In genomic region chr6:24495516-24495847, GRCh38 we compare ENCODE assay signal across 8 cellular contexts. TPM values are rescaled to one million over a fixed set of nuclear protein-coding genes. Genes with fewer than 3 reads are reported as not detected.
DNase-seq lines count a peak whose midpoint lies in the region; ATAC-seq and TF ChIP-seq lines count a peak whose summit lies in the region.

No MANE protein-coding gene starts in this region.

- no peak for TF ChIP-seq CTCF in A673 (conservative IDR thresholded peaks at IDR 0.05; ENCODE audit: low read depth, low read length)
- no peak for TF ChIP-seq CTCF in foreskin keratinocyte (conservative IDR thresholded peaks at IDR 0.05)
- no peak for TF ChIP-seq CTCF in tibial artery (IDR thresholded peaks at IDR 0.05)

- CTCF ChIA-PET in A673 (lab: Charles Lee): no interaction called here

- POLR2A ChIA-PET in A673 (lab: Charles Lee; ENCODE audit: low non-redundant PET): no interaction called here

- H3K9me3 ChIP-seq in A673 (ENCODE audit: low read depth, low read length, poor library complexity, severe bottlenecking): no peaks in the 10 kb centered on the region
- H3K9me3 ChIP-seq in neuron (ENCODE audit: low read length): no peaks in the 10 kb centered on the region
- no peaks in the 10 kb centered on the region for H3K9me3 ChIP-seq in tibial artery

- H3K36me3 ChIP-seq in A673 (ENCODE audit: insufficient read depth, low read length, poor library complexity, severe bottlenecking): no peaks in the 10 kb centered on the region
- H3K36me3 ChIP-seq in neuron (ENCODE audit: insufficient read depth, low read length): peaks cover 3% of the 10 kb centered on the region
- no peaks in the 10 kb centered on the region for H3K36me3 ChIP-seq in tibial artery

- no TSS peak for BruUV-seq in A673 (replicated peaks; lab: Mats Ljungman, UMichigan)

- H3K4me3 ChIP-seq in A673 (ENCODE audit: low read depth, low read length, poor library complexity, severe bottlenecking) (peak overlapping the region; percentile 67), neuron (ENCODE audit: low read length) (peak overlapping the region; percentile 74), tibial artery (peak overlapping the region; percentile 75 to 77)

- H3K4me3 Mint-ChIP-seq in activated T-helper 17 cell treated with anti-CD3 and anti-CD28 coated beads, Interleukin-2, amount 50 U/mL, for 72 hours: peak overlapping the region; percentile 90

- H3K36me3 Mint-ChIP-seq in activated T-helper 17 cell treated with anti-CD3 and anti-CD28 coated beads, Interleukin-2, amount 50 U/mL, for 72 hours (ENCODE audit: low read depth): no peaks in the 10 kb centered on the region

- peak overlapping the region; percentile 83 for H2AFZ ChIP-seq in neuron (ENCODE audit: low read depth, low read length)

- H3K27me3 Mint-ChIP-seq in activated T-helper 17 cell treated with anti-CD3 and anti-CD28 coated beads, Interleukin-2, amount 50 U/mL, for 72 hours: no peaks in the 10 kb centered on the region

- H3K4me1 ChIP-seq in A673 (ENCODE audit: insufficient read depth, low read length, poor library complexity, severe bottlenecking) (peaks cover 3% of the 10 kb centered on the region), foreskin keratinocyte (no peaks in the 10 kb centered on the region), neuron (ENCODE audit: insufficient read depth, low read length) (peaks cover 6% of the 10 kb centered on the region), tibial artery (peaks cover 0 to 20% (median 6%) of the 10 kb centered on the region in 4 donors)

- no peak overlapping the region for H3K27ac ChIP-seq in A673 (ENCODE audit: low read depth, low read length, poor library complexity, severe bottlenecking)
- H3K27ac ChIP-seq in foreskin keratinocyte: no peak overlapping the region
- peak overlapping the region; percentile 85 to 91 for H3K27ac ChIP-seq in tibial artery

- ATAC-seq in GM18520 (IDR thresholded peaks at IDR 0.05; ENCODE audit: unreplicated experiment) (peak; percentile 23), HG03066 (IDR thresholded peaks at IDR 0.05; ENCODE audit: low read depth, unreplicated experiment) (peak; percentile 48), foreskin keratinocyte (peak; percentile 17)
- peak; percentile 18 for ATAC-seq in activated T-helper 17 cell treated with anti-CD3 and anti-CD28 coated beads, Interleukin-2, amount 50 U/mL, for 72 hours (replicated peaks)

- peaks cover 8% of the 10 kb centered on the region for H3K4me1 Mint-ChIP-seq in activated T-helper 17 cell treated with anti-CD3 and anti-CD28 coated beads, Interleukin-2, amount 50 U/mL, for 72 hours

- intact Hi-C loops in A673 (cut with micrococcal nuclease; ENCODE audit: unreplicated experiment): no loop called here
- intact Hi-C loops in tibial artery (cut with DNase I; ENCODE audit: low total_unique reads): no loop called here

- H3K9me3 Mint-ChIP-seq in activated T-helper 17 cell treated with anti-CD3 and anti-CD28 coated beads, Interleukin-2, amount 50 U/mL, for 72 hours: peaks cover 4% of the 10 kb centered on the region

- H3K27ac Mint-ChIP-seq in activated T-helper 17 cell treated with anti-CD3 and anti-CD28 coated beads, Interleukin-2, amount 50 U/mL, for 72 hours: no peak overlapping the region

- H3K27me3 ChIP-seq in A673 (replicated peaks; ENCODE audit: insufficient read depth, low read depth, low read length, poor library complexity) (no peaks in the 10 kb centered on the region), foreskin keratinocyte (peaks cover 30% of the 10 kb centered on the region), neuron (ENCODE audit: insufficient read depth, low read length) (no peaks in the 10 kb centered on the region), tibial artery (no peaks in the 10 kb centered on the region)

- DNase-seq in A673 (ENCODE audit: low spot score) (peak; percentile 30), NCI-H748 treated with DMSO at 0.1 percent for 48 hours (lab: John Stamatoyannopoulos, UW) (peak; percentile 59), foreskin keratinocyte (no peak), tibial artery (peak; percentile 75 to 84)

RNA-seq across cellular contexts. Expression of gene ALDH5A1, which starts 0.7 kb away (rescaled TPM):
- 4.1 and 7.3 TPM in 2 replicates for total RNA-seq in A673 (2021)
- total RNA-seq in activated T-helper 17 cell treated with anti-CD3 and anti-CD28 coated beads, Interleukin-2, amount 50 U/mL, for 72 hours: 1 to 10 TPM; 4.5 to 6.4 TPM
- 0.37 and 0.42 TPM in 2 replicates for total RNA-seq in foreskin keratinocyte
- 0.20 and 0.25 TPM in 2 replicates for polyA plus RNA-seq in foreskin keratinocyte

RNA-seq across cellular contexts. Expression of gene GPLD1, which starts 6.1 kb away (rescaled TPM):
- total RNA-seq in A673 (2021) (0.63 and 1.1 TPM in 2 replicates), foreskin keratinocyte (0.03 and 0.07 TPM in 2 replicates)
- total RNA-seq in activated T-helper 17 cell treated with anti-CD3 and anti-CD28 coated beads, Interleukin-2, amount 50 U/mL, for 72 hours: under 1 TPM; 0.73 to 0.79 TPM
- not detected in 2 replicates for polyA plus RNA-seq in foreskin keratinocyte

Comparison
In these comparisons a context has a peak if more than half of its experiments do, and no peak if none do; other contexts are left out.
1. DNase-seq: peak in A673 (single experiment), NCI-H748 treated with DMSO at 0.1 percent for 48 hours (single experiment) and tibial artery (2 of 2); none in foreskin keratinocyte (0 of 2).
2. H3K27ac ChIP-seq: peak in tibial artery (2 of 2); none in A673 (single experiment) and foreskin keratinocyte (single experiment).
3. Peak in every context shown above with its lines, with median percentiles within 50 percentile points of each other: H3K4me3 ChIP-seq and ATAC-seq.